16 cellular contexts compared by ENCODE assay signal in the genomic region with DNA sequence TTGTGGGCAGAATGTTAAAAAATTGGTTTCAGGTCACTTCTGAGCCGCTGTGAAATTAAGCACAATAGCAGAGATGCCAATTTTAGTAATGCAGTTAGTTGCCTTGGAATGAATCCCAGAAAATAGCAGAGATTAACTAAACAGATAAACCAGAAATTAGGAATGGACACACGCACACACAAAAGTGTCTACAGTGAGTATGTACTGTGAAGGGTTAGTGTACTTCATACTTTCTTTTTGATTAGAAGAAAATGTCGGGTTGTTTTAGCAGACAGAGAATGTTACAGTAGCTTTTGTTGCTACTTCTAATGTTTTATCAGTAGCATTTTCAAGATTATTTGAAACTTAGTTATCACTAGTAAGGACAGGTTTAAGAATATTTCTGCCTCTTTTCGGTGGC.
DNase-seq lines count a peak whose midpoint lies in the region; ATAC-seq and TF ChIP-seq lines count a peak whose summit lies in the region.
"Had no signal": no experiment of that assay in that cellular context is flagged by ENCODE, and none has a peak within 500 bp of the region (broad histone marks: within the 10 kb centered on the region; RNA-seq: fewer than 3 reads in every experiment).

No MANE protein-coding gene starts in this region.

- peak; percentile 18; the same call in 1 of the 2 replicates for TF ChIP-seq RAD21 in SK-N-SH (IDR thresholded peaks at IDR 0.05; ENCODE audit: low read length)

- peak overlapping the region; percentile 15; the same call in 1 of the 2 replicates for H3K9ac ChIP-seq in SK-N-SH

- H3K4me1 ChIP-seq in SK-N-SH (ENCODE audit: control insufficient read depth in 1 of 2, insufficient read depth in 2 of 2, low read depth in 1 of 2, low read length in 1 of 2) = peaks cover 0 to 17% of the 10 kb centered on the region in 2 experiments; a peak in 2 of 4 replicates

- 3% methylated on average over 4 of the region's 4 CpGs for WGBS in SK-N-SH (ENCODE audit: low lambda C conversion rate)

- H3K9me3 ChIP-seq in SK-N-SH = no peaks in the 10 kb centered on the region

- H4K20me1 ChIP-seq in SK-N-SH (ENCODE audit: insufficient read depth) = no peaks in the 10 kb centered on the region

- no peak overlapping the region; the same call in 1 of the 2 replicates for H2AFZ ChIP-seq in SK-N-SH (ENCODE audit: low read depth)

- H3K36me3 ChIP-seq in SK-N-SH (replicated peaks in 1 of 2; ENCODE audit: control insufficient read depth in 1 of 2, insufficient read depth in 2 of 2, low read length in 1 of 2) = no peaks in the 10 kb centered on the region

- POLR2A ChIA-PET in SK-N-SH (lab: Yijun Ruan, JAX) = no interaction called here

- no peaks in the 10 kb centered on the region for H3K9me2 ChIP-seq in SK-N-SH

- peaks cover 17% of the 10 kb centered on the region for H3F3A ChIP-seq in SK-N-SH (replicated peaks; ENCODE audit: insufficient read depth)

- peak; percentile 72 for DNase-seq in ELR (ENCODE audit: low read depth)
- DNase-seq in SK-N-SH = peak; percentile 70
- peak; percentile 56 for DNase-seq in fibroblast of pulmonary artery (ENCODE audit: low read depth)
- peak; percentile 32 for DNase-seq in stromal cell of bone marrow (ENCODE audit: low read depth)
- DNase-seq in activated CD4-positive, alpha-beta T cell treated with anti-CD3 and anti-CD28 coated beads, Interleukin-2, amount 50 U/mL, for 48 hours = no peak
- no peak for DNase-seq in islet precursor cell
- DNase-seq: activated naive CD8-positive, alpha-beta T cell treated with anti-CD3 and anti-CD28 coated beads, Interleukin-2, amount 50 U/mL, for 24 hours; DMS79; foreskin melanocyte; H7; mesendoderm; NCI-H1417; stimulated activated CD8-positive, alpha-beta memory T cell treated with anti-CD3 and anti-CD28 coated beads, Interleukin-4, amount 100 ng/mL, for 48 hours had no signal

- H3K27me3 ChIP-seq in SK-N-SH (ENCODE audit: insufficient read depth) = peaks cover 9% of the 10 kb centered on the region; the same call in 1 of the 2 replicates

- no peak for TF ChIP-seq CTCF in SK-N-SH (IDR thresholded peaks at IDR 0.05)
- no peak for TF ChIP-seq CTCF in fibroblast of pulmonary artery (IDR thresholded peaks at IDR 0.05; ENCODE audit: low read length, missing control alignments)

- ATAC-seq in GM21390 (IDR thresholded peaks at IDR 0.05; ENCODE audit: unreplicated experiment) = no peak
- no peak for ATAC-seq in GM19324 (IDR thresholded peaks at IDR 0.05; ENCODE audit: low FRiP score, unreplicated experiment)
- ATAC-seq: activated CD4-positive, CD25-positive, alpha-beta regulatory T cell treated with anti-CD3 and anti-CD28 coated beads, Interleukin-2, amount 50 U/mL, for 24 hours; activated naive CD8-positive, alpha-beta T cell treated with anti-CD3 and anti-CD28 coated beads, Interleukin-2, amount 50 U/mL, for 24 hours had no signal

- no peaks in the 10 kb centered on the region for H3K79me2 ChIP-seq in SK-N-SH (ENCODE audit: insufficient read depth)

- TF ChIP-seq EP300 in SK-N-SH (IDR thresholded peaks at IDR 0.05; ENCODE audit: borderline replicate concordance in 1 of 2, low read depth in 1 of 2, low read length in 1 of 2) = peak; percentile 34 to 81; a peak in 3 of 4 replicates

- peak overlapping the region; percentile 76 to 91 for H3K27ac ChIP-seq in SK-N-SH (ENCODE audit: low read depth in 2 of 2, low read length in 1 of 2)

- H3K4me3 ChIP-seq in SK-N-SH (ENCODE audit: low read depth in 2 of 2, low read length in 1 of 2) (peak overlapping the region; percentile 13 to 31), fibroblast of pulmonary artery (replicated peaks; ENCODE audit: low read depth, low read length) (peak overlapping the region; percentile 4)

- CTCF ChIA-PET in SK-N-SH (lab: Yijun Ruan, JAX) = interaction anchor here (1.0 to 1.3 kb wide), 2 partner anchors 161 to 452 kb away, joined by 3 read pairs; no protein-coding TSS in a partner anchor

- peak overlapping the region; percentile 69 for H3K4me2 ChIP-seq in SK-N-SH

TF ChIP-seq in SK-N-SH, 30 proteins besides CTCF, POLR2A, EP300 and RAD21 (continues in another document):
- TF ChIP-seq POLR2AphosphoS5 (IDR thresholded peaks at IDR 0.05; ENCODE audit: low read depth, low read length) = peak; percentile 46; the same call in 1 of the 2 replicates
- 0 out of 2 replicates have a peak, but pooled peaks have one; percentile 12 for TF ChIP-seq FOXM1 (IDR thresholded peaks at IDR 0.05; ENCODE audit: low read depth)
- TF ChIP-seq, protein P1, sequence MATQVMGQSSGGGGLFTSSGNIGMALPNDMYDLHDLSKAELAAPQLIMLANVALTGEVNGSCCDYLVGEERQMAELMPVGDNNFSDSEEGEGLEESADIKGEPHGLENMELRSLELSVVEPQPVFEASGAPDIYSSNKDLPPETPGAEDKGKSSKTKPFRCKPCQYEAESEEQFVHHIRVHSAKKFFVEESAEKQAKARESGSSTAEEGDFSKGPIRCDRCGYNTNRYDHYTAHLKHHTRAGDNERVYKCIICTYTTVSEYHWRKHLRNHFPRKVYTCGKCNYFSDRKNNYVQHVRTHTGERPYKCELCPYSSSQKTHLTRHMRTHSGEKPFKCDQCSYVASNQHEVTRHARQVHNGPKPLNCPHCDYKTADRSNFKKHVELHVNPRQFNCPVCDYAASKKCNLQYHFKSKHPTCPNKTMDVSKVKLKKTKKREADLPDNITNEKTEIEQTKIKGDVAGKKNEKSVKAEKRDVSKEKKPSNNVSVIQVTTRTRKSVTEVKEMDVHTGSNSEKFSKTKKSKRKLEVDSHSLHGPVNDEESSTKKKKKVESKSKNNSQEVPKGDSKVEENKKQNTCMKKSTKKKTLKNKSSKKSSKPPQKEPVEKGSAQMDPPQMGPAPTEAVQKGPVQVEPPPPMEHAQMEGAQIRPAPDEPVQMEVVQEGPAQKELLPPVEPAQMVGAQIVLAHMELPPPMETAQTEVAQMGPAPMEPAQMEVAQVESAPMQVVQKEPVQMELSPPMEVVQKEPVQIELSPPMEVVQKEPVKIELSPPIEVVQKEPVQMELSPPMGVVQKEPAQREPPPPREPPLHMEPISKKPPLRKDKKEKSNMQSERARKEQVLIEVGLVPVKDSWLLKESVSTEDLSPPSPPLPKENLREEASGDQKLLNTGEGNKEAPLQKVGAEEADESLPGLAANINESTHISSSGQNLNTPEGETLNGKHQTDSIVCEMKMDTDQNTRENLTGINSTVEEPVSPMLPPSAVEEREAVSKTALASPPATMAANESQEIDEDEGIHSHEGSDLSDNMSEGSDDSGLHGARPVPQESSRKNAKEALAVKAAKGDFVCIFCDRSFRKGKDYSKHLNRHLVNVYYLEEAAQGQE (IDR thresholded peaks at IDR 0.05; ENCODE audit: low read depth, low read length) = no peak
- TF ChIP-seq MAX (IDR thresholded peaks at IDR 0.05; ENCODE audit: low read depth) = no peak
- TF ChIP-seq RXRA (IDR thresholded peaks at IDR 0.05; ENCODE audit: borderline replicate concordance, low read depth) = 0 out of 2 replicates have a peak, but pooled peaks have one; percentile 28
- no peak for TF ChIP-seq USF2 (IDR thresholded peaks at IDR 0.05; ENCODE audit: borderline replicate concordance, low read depth, low read length)
- no peak; the same call in 1 of the 2 replicates for TF ChIP-seq MXI1 (IDR thresholded peaks at IDR 0.05; ENCODE audit: low read depth, low read length)
- peak; percentile 84 for TF ChIP-seq CHD2 (IDR thresholded peaks at IDR 0.05; ENCODE audit: low read length, partially characterized antibody)
- TF ChIP-seq YY1 (IDR thresholded peaks at IDR 0.05; ENCODE audit: low read depth) = no peak
- no peak for TF ChIP-seq USF1 (IDR thresholded peaks at IDR 0.05; ENCODE audit: borderline replicate concordance, low read depth)
- TF ChIP-seq NRF1 (IDR thresholded peaks at IDR 0.05; ENCODE audit: low read depth, low read length) = no peak
- TF ChIP-seq, protein P2, sequence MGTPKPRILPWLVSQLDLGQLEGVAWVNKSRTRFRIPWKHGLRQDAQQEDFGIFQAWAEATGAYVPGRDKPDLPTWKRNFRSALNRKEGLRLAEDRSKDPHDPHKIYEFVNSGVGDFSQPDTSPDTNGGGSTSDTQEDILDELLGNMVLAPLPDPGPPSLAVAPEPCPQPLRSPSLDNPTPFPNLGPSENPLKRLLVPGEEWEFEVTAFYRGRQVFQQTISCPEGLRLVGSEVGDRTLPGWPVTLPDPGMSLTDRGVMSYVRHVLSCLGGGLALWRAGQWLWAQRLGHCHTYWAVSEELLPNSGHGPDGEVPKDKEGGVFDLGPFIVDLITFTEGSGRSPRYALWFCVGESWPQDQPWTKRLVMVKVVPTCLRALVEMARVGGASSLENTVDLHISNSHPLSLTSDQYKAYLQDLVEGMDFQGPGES (IDR thresholded peaks at IDR 0.05; ENCODE audit: low read depth, low read length) = no peak
- peak; percentile 95 for TF ChIP-seq RCOR1 (IDR thresholded peaks at IDR 0.05; ENCODE audit: low read length)
- TF ChIP-seq, protein P3, sequence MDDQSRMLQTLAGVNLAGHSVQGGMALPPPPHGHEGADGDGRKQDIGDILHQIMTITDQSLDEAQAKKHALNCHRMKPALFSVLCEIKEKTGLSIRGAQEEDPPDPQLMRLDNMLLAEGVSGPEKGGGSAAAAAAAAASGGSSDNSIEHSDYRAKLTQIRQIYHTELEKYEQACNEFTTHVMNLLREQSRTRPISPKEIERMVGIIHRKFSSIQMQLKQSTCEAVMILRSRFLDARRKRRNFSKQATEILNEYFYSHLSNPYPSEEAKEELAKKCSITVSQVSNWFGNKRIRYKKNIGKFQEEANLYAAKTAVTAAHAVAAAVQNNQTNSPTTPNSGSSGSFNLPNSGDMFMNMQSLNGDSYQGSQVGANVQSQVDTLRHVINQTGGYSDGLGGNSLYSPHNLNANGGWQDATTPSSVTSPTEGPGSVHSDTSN (IDR thresholded peaks at IDR 0.05) = peak; percentile 41
- TF ChIP-seq GATA2 (CRISPR knock-in tag; IDR thresholded peaks at IDR 0.05) = peak; percentile 86

Comparison
In these comparisons a context has a peak if more than half of its experiments do, and no peak if none do; other contexts are left out.
1. DNase-seq: peak in ELR (single experiment), SK-N-SH (single experiment), fibroblast of pulmonary artery (single experiment) and stromal cell of bone marrow (single experiment); none in activated CD4-positive, alpha-beta T cell treated with anti-CD3 and anti-CD28 coated beads, Interleukin-2, amount 50 U/mL, for 48 hours (0 of 2) and islet precursor cell (single experiment).